In genomic region chr1:16396591-16396990, GRCh38 we compare ENCODE assay signal across 1 cellular context.
TF ChIP-seq lines count a peak whose summit lies in the region.

No MANE protein-coding gene starts in this region.

TF ChIP-seq in HCT116, 20 proteins besides CTCF, POLR2A, EP300 and RAD21:
- no peak for TF ChIP-seq MAX (IDR thresholded peaks at IDR 0.05)
